ENCODE assay signal across 1 cellular context in the genomic region with DNA sequence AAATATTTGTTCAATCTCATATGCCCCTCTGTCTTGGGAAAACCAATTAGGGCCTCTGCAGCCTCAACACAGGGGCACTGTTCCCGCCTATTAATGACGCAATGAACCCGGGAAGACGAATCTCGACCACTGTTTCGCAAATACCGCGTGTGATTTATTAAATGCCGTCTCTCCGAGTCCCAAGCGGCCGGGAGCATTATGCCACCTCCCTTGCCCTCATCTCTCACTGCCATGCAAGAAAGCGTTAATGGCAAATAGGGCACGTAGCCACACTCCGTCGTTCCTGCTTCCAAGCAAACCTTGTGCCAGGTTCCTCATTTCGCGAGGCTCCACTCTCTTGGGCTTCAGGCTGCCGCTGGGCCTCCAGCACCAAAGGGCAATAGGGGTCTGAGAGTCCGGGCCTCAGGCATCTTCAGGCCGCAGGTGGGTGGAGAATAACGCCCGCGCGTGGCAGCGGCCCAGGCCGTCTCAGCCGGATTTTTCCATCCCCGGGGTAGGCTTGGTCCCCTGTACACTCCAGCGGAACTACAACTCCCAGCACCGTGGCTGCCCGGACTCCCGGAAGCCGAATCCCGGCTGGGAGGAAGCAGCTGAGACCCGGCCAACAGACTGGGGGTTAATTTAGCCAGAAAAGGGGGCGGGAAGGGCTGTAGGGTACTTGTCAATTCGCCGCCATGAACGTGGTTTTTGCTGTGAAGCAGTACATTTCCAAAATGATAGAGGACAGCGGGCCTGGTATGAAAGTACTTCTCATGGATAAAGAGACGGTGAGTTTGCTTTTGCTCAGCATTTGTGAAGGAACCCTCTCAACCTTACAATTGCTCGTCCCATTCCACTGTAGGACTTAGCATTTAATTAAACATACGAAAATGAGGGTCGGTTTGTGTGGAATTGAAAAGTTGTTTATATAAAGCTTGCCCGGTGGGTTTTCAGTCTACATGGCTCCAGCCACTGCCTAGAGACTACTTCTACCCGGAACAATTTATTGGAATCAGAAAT.
A peak's percentile ranks its signal among the peaks of the same experiment; 100 is the strongest.
TF ChIP-seq lines count a peak whose summit lies in the region.

A gene with protein sequence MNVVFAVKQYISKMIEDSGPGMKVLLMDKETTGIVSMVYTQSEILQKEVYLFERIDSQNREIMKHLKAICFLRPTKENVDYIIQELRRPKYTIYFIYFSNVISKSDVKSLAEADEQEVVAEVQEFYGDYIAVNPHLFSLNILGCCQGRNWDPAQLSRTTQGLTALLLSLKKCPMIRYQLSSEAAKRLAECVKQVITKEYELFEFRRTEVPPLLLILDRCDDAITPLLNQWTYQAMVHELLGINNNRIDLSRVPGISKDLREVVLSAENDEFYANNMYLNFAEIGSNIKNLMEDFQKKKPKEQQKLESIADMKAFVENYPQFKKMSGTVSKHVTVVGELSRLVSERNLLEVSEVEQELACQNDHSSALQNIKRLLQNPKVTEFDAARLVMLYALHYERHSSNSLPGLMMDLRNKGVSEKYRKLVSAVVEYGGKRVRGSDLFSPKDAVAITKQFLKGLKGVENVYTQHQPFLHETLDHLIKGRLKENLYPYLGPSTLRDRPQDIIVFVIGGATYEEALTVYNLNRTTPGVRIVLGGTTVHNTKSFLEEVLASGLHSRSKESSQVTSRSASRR (plus strand): TSS at position 593 of the 999 bp plus-strand sequence. CDS start 82 bp downstream, at position 675.

TF ChIP-seq in HEK293, 187 proteins besides CTCF, POLR2A, EP300 and RAD21 (continued from another document and continues in another):
- TF ChIP-seq, protein P1, sequence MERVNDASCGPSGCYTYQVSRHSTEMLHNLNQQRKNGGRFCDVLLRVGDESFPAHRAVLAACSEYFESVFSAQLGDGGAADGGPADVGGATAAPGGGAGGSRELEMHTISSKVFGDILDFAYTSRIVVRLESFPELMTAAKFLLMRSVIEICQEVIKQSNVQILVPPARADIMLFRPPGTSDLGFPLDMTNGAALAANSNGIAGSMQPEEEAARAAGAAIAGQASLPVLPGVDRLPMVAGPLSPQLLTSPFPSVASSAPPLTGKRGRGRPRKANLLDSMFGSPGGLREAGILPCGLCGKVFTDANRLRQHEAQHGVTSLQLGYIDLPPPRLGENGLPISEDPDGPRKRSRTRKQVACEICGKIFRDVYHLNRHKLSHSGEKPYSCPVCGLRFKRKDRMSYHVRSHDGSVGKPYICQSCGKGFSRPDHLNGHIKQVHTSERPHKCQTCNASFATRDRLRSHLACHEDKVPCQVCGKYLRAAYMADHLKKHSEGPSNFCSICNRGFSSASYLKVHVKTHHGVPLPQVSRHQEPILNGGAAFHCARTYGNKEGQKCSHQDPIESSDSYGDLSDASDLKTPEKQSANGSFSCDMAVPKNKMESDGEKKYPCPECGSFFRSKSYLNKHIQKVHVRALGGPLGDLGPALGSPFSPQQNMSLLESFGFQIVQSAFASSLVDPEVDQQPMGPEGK (tag by site-specific recombination; IDR thresholded peaks at IDR 0.05) = peak; percentile 86
- peak; percentile 93 for TF ChIP-seq ZNF629 (tag by site-specific recombination; IDR thresholded peaks at IDR 0.05)
- TF ChIP-seq, protein P2, sequence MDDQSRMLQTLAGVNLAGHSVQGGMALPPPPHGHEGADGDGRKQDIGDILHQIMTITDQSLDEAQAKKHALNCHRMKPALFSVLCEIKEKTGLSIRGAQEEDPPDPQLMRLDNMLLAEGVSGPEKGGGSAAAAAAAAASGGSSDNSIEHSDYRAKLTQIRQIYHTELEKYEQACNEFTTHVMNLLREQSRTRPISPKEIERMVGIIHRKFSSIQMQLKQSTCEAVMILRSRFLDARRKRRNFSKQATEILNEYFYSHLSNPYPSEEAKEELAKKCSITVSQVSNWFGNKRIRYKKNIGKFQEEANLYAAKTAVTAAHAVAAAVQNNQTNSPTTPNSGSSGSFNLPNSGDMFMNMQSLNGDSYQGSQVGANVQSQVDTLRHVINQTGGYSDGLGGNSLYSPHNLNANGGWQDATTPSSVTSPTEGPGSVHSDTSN (CRISPR knock-in tag; IDR thresholded peaks at IDR 0.05) = no peak
- TF ChIP-seq ZNF404 (tag by site-specific recombination; IDR thresholded peaks at IDR 0.05) = no peak
- no peak for TF ChIP-seq ZNF311 (tag by site-specific recombination; IDR thresholded peaks at IDR 0.05; ENCODE audit: borderline replicate concordance)
- TF ChIP-seq ZSCAN23 (tag by site-specific recombination; IDR thresholded peaks at IDR 0.05) = 0 out of 2 replicates have a peak, but pooled peaks have one; percentile 62
- peak; percentile 32; the same call in 1 of the 2 replicates for TF ChIP-seq ZIC2 (tag by site-specific recombination; IDR thresholded peaks at IDR 0.05)
- TF ChIP-seq TRIM28 (IDR thresholded peaks at IDR 0.05; ENCODE audit: borderline replicate concordance, low read length) = peak; percentile 95
- TF ChIP-seq, protein P3, sequence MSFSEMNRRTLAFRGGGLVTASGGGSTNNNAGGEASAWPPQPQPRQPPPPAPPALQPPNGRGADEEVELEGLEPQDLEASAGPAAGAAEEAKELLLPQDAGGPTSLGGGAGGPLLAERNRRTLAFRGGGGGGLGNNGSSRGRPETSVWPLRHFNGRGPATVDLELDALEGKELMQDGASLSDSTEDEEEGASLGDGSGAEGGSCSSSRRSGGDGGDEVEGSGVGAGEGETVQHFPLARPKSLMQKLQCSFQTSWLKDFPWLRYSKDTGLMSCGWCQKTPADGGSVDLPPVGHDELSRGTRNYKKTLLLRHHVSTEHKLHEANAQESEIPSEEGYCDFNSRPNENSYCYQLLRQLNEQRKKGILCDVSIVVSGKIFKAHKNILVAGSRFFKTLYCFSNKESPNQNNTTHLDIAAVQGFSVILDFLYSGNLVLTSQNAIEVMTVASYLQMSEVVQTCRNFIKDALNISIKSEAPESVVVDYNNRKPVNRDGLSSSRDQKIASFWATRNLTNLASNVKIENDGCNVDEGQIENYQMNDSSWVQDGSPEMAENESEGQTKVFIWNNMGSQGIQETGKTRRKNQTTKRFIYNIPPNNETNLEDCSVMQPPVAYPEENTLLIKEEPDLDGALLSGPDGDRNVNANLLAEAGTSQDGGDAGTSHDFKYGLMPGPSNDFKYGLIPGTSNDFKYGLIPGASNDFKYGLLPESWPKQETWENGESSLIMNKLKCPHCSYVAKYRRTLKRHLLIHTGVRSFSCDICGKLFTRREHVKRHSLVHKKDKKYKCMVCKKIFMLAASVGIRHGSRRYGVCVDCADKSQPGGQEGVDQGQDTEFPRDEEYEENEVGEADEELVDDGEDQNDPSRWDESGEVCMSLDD (tag by site-specific recombination; IDR thresholded peaks at IDR 0.05) = peak; percentile 26; the same call in 1 of the 2 replicates
- TF ChIP-seq ZNF530 (tag by site-specific recombination; IDR thresholded peaks at IDR 0.05; ENCODE audit: low read depth) = no peak
- TF ChIP-seq ZNF654 (tag by site-specific recombination; IDR thresholded peaks at IDR 0.05; ENCODE audit: low read depth) = no peak
- TF ChIP-seq ZNF2 (tag by site-specific recombination; IDR thresholded peaks at IDR 0.05) = peak; percentile 97
- TF ChIP-seq ZNF843 (tag by site-specific recombination; IDR thresholded peaks at IDR 0.05) = peak; percentile 50
- TF ChIP-seq ZNF23 (tag by site-specific recombination; IDR thresholded peaks at IDR 0.05; ENCODE audit: borderline replicate concordance) = no peak
- TF ChIP-seq YY1 (tag by site-specific recombination; IDR thresholded peaks at IDR 0.05) = peak; percentile 51; the same call in 1 of the 2 replicates
- peak; percentile 99 for TF ChIP-seq ZNF335 (tag by site-specific recombination; conservative IDR thresholded peaks at IDR 0.05)
- TF ChIP-seq, protein P4, sequence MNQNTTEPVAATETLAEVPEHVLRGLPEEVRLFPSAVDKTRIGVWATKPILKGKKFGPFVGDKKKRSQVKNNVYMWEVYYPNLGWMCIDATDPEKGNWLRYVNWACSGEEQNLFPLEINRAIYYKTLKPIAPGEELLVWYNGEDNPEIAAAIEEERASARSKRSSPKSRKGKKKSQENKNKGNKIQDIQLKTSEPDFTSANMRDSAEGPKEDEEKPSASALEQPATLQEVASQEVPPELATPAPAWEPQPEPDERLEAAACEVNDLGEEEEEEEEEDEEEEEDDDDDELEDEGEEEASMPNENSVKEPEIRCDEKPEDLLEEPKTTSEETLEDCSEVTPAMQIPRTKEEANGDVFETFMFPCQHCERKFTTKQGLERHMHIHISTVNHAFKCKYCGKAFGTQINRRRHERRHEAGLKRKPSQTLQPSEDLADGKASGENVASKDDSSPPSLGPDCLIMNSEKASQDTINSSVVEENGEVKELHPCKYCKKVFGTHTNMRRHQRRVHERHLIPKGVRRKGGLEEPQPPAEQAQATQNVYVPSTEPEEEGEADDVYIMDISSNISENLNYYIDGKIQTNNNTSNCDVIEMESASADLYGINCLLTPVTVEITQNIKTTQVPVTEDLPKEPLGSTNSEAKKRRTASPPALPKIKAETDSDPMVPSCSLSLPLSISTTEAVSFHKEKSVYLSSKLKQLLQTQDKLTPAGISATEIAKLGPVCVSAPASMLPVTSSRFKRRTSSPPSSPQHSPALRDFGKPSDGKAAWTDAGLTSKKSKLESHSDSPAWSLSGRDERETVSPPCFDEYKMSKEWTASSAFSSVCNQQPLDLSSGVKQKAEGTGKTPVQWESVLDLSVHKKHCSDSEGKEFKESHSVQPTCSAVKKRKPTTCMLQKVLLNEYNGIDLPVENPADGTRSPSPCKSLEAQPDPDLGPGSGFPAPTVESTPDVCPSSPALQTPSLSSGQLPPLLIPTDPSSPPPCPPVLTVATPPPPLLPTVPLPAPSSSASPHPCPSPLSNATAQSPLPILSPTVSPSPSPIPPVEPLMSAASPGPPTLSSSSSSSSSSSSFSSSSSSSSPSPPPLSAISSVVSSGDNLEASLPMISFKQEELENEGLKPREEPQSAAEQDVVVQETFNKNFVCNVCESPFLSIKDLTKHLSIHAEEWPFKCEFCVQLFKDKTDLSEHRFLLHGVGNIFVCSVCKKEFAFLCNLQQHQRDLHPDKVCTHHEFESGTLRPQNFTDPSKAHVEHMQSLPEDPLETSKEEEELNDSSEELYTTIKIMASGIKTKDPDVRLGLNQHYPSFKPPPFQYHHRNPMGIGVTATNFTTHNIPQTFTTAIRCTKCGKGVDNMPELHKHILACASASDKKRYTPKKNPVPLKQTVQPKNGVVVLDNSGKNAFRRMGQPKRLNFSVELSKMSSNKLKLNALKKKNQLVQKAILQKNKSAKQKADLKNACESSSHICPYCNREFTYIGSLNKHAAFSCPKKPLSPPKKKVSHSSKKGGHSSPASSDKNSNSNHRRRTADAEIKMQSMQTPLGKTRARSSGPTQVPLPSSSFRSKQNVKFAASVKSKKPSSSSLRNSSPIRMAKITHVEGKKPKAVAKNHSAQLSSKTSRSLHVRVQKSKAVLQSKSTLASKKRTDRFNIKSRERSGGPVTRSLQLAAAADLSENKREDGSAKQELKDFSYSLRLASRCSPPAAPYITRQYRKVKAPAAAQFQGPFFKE (tag by site-specific recombination; IDR thresholded peaks at IDR 0.05; ENCODE audit: borderline replicate concordance) = no peak
- TF ChIP-seq, protein P5, sequence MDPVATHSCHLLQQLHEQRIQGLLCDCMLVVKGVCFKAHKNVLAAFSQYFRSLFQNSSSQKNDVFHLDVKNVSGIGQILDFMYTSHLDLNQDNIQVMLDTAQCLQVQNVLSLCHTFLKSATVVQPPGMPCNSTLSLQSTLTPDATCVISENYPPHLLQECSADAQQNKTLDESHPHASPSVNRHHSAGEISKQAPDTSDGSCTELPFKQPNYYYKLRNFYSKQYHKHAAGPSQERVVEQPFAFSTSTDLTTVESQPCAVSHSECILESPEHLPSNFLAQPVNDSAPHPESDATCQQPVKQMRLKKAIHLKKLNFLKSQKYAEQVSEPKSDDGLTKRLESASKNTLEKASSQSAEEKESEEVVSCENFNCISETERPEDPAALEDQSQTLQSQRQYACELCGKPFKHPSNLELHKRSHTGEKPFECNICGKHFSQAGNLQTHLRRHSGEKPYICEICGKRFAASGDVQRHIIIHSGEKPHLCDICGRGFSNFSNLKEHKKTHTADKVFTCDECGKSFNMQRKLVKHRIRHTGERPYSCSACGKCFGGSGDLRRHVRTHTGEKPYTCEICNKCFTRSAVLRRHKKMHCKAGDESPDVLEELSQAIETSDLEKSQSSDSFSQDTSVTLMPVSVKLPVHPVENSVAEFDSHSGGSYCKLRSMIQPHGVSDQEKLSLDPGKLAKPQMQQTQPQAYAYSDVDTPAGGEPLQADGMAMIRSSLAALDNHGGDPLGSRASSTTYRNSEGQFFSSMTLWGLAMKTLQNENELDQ (tag by site-specific recombination; IDR thresholded peaks at IDR 0.05; ENCODE audit: low read depth) = no peak
- TF ChIP-seq, protein P6, sequence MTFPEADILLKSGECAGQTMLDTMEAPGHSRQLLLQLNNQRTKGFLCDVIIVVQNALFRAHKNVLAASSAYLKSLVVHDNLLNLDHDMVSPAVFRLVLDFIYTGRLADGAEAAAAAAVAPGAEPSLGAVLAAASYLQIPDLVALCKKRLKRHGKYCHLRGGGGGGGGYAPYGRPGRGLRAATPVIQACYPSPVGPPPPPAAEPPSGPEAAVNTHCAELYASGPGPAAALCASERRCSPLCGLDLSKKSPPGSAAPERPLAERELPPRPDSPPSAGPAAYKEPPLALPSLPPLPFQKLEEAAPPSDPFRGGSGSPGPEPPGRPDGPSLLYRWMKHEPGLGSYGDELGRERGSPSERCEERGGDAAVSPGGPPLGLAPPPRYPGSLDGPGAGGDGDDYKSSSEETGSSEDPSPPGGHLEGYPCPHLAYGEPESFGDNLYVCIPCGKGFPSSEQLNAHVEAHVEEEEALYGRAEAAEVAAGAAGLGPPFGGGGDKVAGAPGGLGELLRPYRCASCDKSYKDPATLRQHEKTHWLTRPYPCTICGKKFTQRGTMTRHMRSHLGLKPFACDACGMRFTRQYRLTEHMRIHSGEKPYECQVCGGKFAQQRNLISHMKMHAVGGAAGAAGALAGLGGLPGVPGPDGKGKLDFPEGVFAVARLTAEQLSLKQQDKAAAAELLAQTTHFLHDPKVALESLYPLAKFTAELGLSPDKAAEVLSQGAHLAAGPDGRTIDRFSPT (tag by site-specific recombination; IDR thresholded peaks at IDR 0.05) = peak; percentile 97
- no peak for TF ChIP-seq ZNF677 (tag by site-specific recombination; IDR thresholded peaks at IDR 0.05)
- peak; percentile 87 for TF ChIP-seq ZBTB21 (tag by site-specific recombination; IDR thresholded peaks at IDR 0.05)
- no peak; the same call in 1 of the 2 replicates for TF ChIP-seq ZNF558 (tag by site-specific recombination; IDR thresholded peaks at IDR 0.05)
- TF ChIP-seq ZNF341 (tag by site-specific recombination; IDR thresholded peaks at IDR 0.05; ENCODE audit: low read depth) = peak; percentile 47
- TF ChIP-seq ZNF555 (tag by site-specific recombination; conservative IDR thresholded peaks at IDR 0.05) = no peak
- TF ChIP-seq SP2 (tag by site-specific recombination; IDR thresholded peaks at IDR 0.05) = peak; percentile 71
- TF ChIP-seq HOXD13 (CRISPR knock-in tag; IDR thresholded peaks at IDR 0.05; ENCODE audit: borderline replicate concordance) = no peak
- peak; percentile 93 for TF ChIP-seq ZFP37 (tag by site-specific recombination; IDR thresholded peaks at IDR 0.05)
- TF ChIP-seq GLI4 (tag by site-specific recombination; IDR thresholded peaks at IDR 0.05) = no peak
